37 cellular contexts compared by ENCODE assay signal in genomic region chr2:110725370-110725769, GRCh38. TPM values are rescaled to one million over a fixed set of nuclear protein-coding genes. Genes with fewer than 3 reads are reported as not detected.
"Had no signal": no experiment of that assay in that cellular context is flagged by ENCODE, and none has a peak within 500 bp of the region (broad histone marks: within the 10 kb centered on the region; RNA-seq: fewer than 3 reads in every experiment).

No MANE protein-coding gene starts in this region.

- DNase-seq: activated B cell treated with CpG ODN at 0.5 μM for 24 hours; activated CD4-positive, alpha-beta memory T cell treated with anti-CD3 and anti-CD28 coated beads, Interleukin-2, amount 10 ng/mL, durations not matched to agents 7 days and 5 days; activated CD4-positive, alpha-beta T cell treated with anti-CD3 and anti-CD28 coated beads for 4 hours; activated CD4-positive, alpha-beta T cell treated with anti-CD3 and anti-CD28 coated beads, Interleukin-2, amount 10 ng/mL, durations not matched to agents 7 days and 5 days; activated CD4-positive, alpha-beta T cell treated with anti-CD3 and anti-CD28 coated beads, Interleukin-2, amount 50 U/mL, for 48 hours; activated CD4-positive, CD25-positive, alpha-beta regulatory T cell treated with anti-CD3 and anti-CD28 coated beads, Interleukin-2, amount 50 U/mL, for 72 hours; activated CD8-positive, alpha-beta memory T cell treated with anti-CD3 and anti-CD28 coated beads for 24 hours; activated CD8-positive, alpha-beta memory T cell treated with anti-CD3 and anti-CD28 coated beads, Interleukin-2, amount 10 ng/mL, durations not matched to agents 7 days and 5 days; activated CD8-positive, alpha-beta memory T cell treated with anti-CD3 and anti-CD28 coated beads, Interleukin-2, amount 50 U/mL, for 48 hours; activated CD8-positive, alpha-beta T cell treated with anti-CD3 and anti-CD28 coated beads, Interleukin-2, amount 10 ng/mL, durations not matched to agents 7 days and 5 days; activated effector memory CD4-positive, alpha-beta T cell treated with Interleukin-2 at 50 U/mL for 16 hours; activated gamma-delta T cell; activated naive CD4-positive, alpha-beta T cell treated with anti-CD3 and anti-CD28 coated beads, Interleukin-2, amount 10 ng/mL, durations not matched to agents 7 days and 5 days; activated naive CD4-positive, alpha-beta T cell treated with Interleukin-2 at 50 U/mL for 16 hours; activated naive CD8-positive, alpha-beta T cell treated with anti-CD3 and anti-CD28 coated beads, Interleukin-2, amount 10 ng/mL, durations not matched to agents 7 days and 5 days; activated naive CD8-positive, alpha-beta T cell treated with anti-CD3 and anti-CD28 coated beads, Interleukin-2, amount 50 U/mL, for 24 hours; activated T-cell treated with anti-CD3 and anti-CD28 coated beads, Interleukin-2, amount 50 U/mL, for 24 hours; activated T-cell treated with anti-CD3 and anti-CD28 coated beads, Interleukin-2, amount 50 U/mL, for 48 hours; amygdala; anterior cingulate cortex; caudate nucleus; cerebellar nuclear complex; T-cell; T-helper 2 cell; T-helper 9 cell had no signal

- FAIRE-seq: TTC549 had no signal

- H3K9me3 ChIP-seq: ascending aorta had no signal

- H3K36me3 ChIP-seq: ascending aorta, cardiac muscle cell had no signal

- H3K27ac ChIP-seq: ascending aorta, cardiac muscle cell, VCaP had no signal

- H3K4me3 Mint-ChIP-seq: activated B cell treated with CpG ODN at 0.5 μM for 24 hours; activated CD4-positive, alpha-beta memory T cell treated with anti-CD3 and anti-CD28 coated beads, Interleukin-2, amount 10 ng/mL, durations not matched to agents 7 days and 5 days; activated CD4-positive, alpha-beta T cell treated with anti-CD3 and anti-CD28 coated beads, Interleukin-2, amount 10 ng/mL, durations not matched to agents 7 days and 5 days; activated CD8-positive, alpha-beta memory T cell treated with anti-CD3 and anti-CD28 coated beads, Interleukin-2, amount 10 ng/mL, durations not matched to agents 7 days and 5 days; activated CD8-positive, alpha-beta T cell treated with anti-CD3 and anti-CD28 coated beads, Interleukin-2, amount 10 ng/mL, durations not matched to agents 7 days and 5 days; activated naive CD4-positive, alpha-beta T cell treated with anti-CD3 and anti-CD28 coated beads, Interleukin-2, amount 10 ng/mL, durations not matched to agents 7 days and 5 days; activated naive CD4-positive, alpha-beta T cell treated with anti-CD3 and anti-CD28 coated beads, Interleukin-2, amount 50 U/mL, for 24 hours; activated naive CD8-positive, alpha-beta T cell; activated naive CD8-positive, alpha-beta T cell treated with anti-CD3 and anti-CD28 coated beads, Interleukin-2, amount 10 ng/mL, durations not matched to agents 7 days and 5 days; activated naive CD8-positive, alpha-beta T cell treated with anti-CD3 and anti-CD28 coated beads, Interleukin-2, amount 50 U/mL, for 24 hours; activated T-cell treated with anti-CD3 and anti-CD28 coated beads, Interleukin-2, amount 50 U/mL, for 24 hours; brain; central memory CD8-positive, alpha-beta T cell; T-cell; T-helper 2 cell treated with Interferon-gamma antibody and Interleukin-4, amounts not matched to agents 5 μg/mL and 100 μg/mL, for 36 hours had no signal

- H3K36me3 Mint-ChIP-seq: activated CD8-positive, alpha-beta memory T cell treated with anti-CD3 and anti-CD28 coated beads, Interleukin-2, amount 10 ng/mL, durations not matched to agents 7 days and 5 days; activated naive CD4-positive, alpha-beta T cell treated with anti-CD3 and anti-CD28 coated beads, Interleukin-2, amount 10 ng/mL, durations not matched to agents 7 days and 5 days; activated naive CD4-positive, alpha-beta T cell treated with anti-CD3 and anti-CD28 coated beads, Interleukin-2, amount 50 U/mL, for 24 hours; activated naive CD8-positive, alpha-beta T cell; brain; T-cell had no signal

- H3K27me3 ChIP-seq: ascending aorta had no signal

- H3K4me1 ChIP-seq: ascending aorta had no signal

- ATAC-seq: activated CD8-positive, alpha-beta memory T cell treated with anti-CD3 and anti-CD28 coated beads, Interleukin-2, amount 10 ng/mL, durations not matched to agents 7 days and 5 days; activated CD8-positive, alpha-beta T cell treated with anti-CD3 and anti-CD28 coated beads, Interleukin-2, amount 10 ng/mL, durations not matched to agents 7 days and 5 days; activated naive CD8-positive, alpha-beta T cell treated with anti-CD3 and anti-CD28 coated beads, Interleukin-2, amount 50 U/mL, for 24 hours; T-cell had no signal

- H3K27ac Mint-ChIP-seq: activated B cell treated with CpG ODN at 0.5 μM for 24 hours; activated CD4-positive, alpha-beta memory T cell treated with anti-CD3 and anti-CD28 coated beads, Interleukin-2, amount 10 ng/mL, durations not matched to agents 7 days and 5 days; activated CD4-positive, alpha-beta T cell treated with anti-CD3 and anti-CD28 coated beads, Interleukin-2, amount 10 ng/mL, durations not matched to agents 7 days and 5 days; activated CD8-positive, alpha-beta memory T cell treated with anti-CD3 and anti-CD28 coated beads, Interleukin-2, amount 10 ng/mL, durations not matched to agents 7 days and 5 days; activated CD8-positive, alpha-beta T cell treated with anti-CD3 and anti-CD28 coated beads, Interleukin-2, amount 10 ng/mL, durations not matched to agents 7 days and 5 days; activated naive CD4-positive, alpha-beta T cell treated with anti-CD3 and anti-CD28 coated beads, Interleukin-2, amount 10 ng/mL, durations not matched to agents 7 days and 5 days; activated naive CD4-positive, alpha-beta T cell treated with anti-CD3 and anti-CD28 coated beads, Interleukin-2, amount 50 U/mL, for 24 hours; activated naive CD8-positive, alpha-beta T cell; activated naive CD8-positive, alpha-beta T cell treated with anti-CD3 and anti-CD28 coated beads, Interleukin-2, amount 10 ng/mL, durations not matched to agents 7 days and 5 days; activated naive CD8-positive, alpha-beta T cell treated with anti-CD3 and anti-CD28 coated beads, Interleukin-2, amount 50 U/mL, for 24 hours; activated T-cell treated with anti-CD3 and anti-CD28 coated beads, Interleukin-2, amount 50 U/mL, for 24 hours; activated T-helper 2 cell treated with anti-CD3 and anti-CD28 coated beads, Interferon-gamma antibody, Interleukin-2, Interleukin-4, amounts not matched to agents 10 μg/mL and 5 μg/mL and 100 μg/mL, durations not matched to agents 14 hours and 24 hours and 36 hours; brain; T-cell; T-helper 2 cell treated with Interferon-gamma antibody and Interleukin-4, amounts not matched to agents 5 μg/mL and 100 μg/mL, for 36 hours had no signal

- H3K4me3 ChIP-seq: ascending aorta, cardiac muscle cell had no signal

- H3K9me3 Mint-ChIP-seq: activated B cell treated with CpG ODN at 0.5 μM for 24 hours; activated CD4-positive, alpha-beta memory T cell treated with anti-CD3 and anti-CD28 coated beads, Interleukin-2, amount 10 ng/mL, durations not matched to agents 7 days and 5 days; activated CD4-positive, alpha-beta T cell treated with anti-CD3 and anti-CD28 coated beads, Interleukin-2, amount 10 ng/mL, durations not matched to agents 7 days and 5 days; activated naive CD4-positive, alpha-beta T cell treated with anti-CD3 and anti-CD28 coated beads, Interleukin-2, amount 10 ng/mL, durations not matched to agents 7 days and 5 days; activated naive CD4-positive, alpha-beta T cell treated with anti-CD3 and anti-CD28 coated beads, Interleukin-2, amount 50 U/mL, for 24 hours; activated naive CD8-positive, alpha-beta T cell treated with anti-CD3 and anti-CD28 coated beads, Interleukin-2, amount 10 ng/mL, durations not matched to agents 7 days and 5 days; activated naive CD8-positive, alpha-beta T cell treated with anti-CD3 and anti-CD28 coated beads, Interleukin-2, amount 50 U/mL, for 24 hours; activated T-cell treated with anti-CD3 and anti-CD28 coated beads, Interleukin-2, amount 50 U/mL, for 24 hours; activated T-helper 2 cell treated with anti-CD3 and anti-CD28 coated beads, Interferon-gamma antibody, Interleukin-2, Interleukin-4, amounts not matched to agents 10 μg/mL and 5 μg/mL and 100 μg/mL, durations not matched to agents 14 hours and 24 hours and 36 hours; central memory CD8-positive, alpha-beta T cell; T-cell; T-helper 2 cell treated with Interferon-gamma antibody and Interleukin-4, amounts not matched to agents 5 μg/mL and 100 μg/mL, for 36 hours had no signal

- H3K4me1 Mint-ChIP-seq: activated B cell treated with CpG ODN at 0.5 μM for 24 hours; activated naive CD4-positive, alpha-beta T cell treated with anti-CD3 and anti-CD28 coated beads, Interleukin-2, amount 10 ng/mL, durations not matched to agents 7 days and 5 days; activated naive CD4-positive, alpha-beta T cell treated with anti-CD3 and anti-CD28 coated beads, Interleukin-2, amount 50 U/mL, for 24 hours; activated naive CD8-positive, alpha-beta T cell treated with anti-CD3 and anti-CD28 coated beads, Interleukin-2, amount 50 U/mL, for 24 hours; brain; central memory CD8-positive, alpha-beta T cell; T-cell had no signal

RNA-seq across cellular contexts. Expression of gene ACOXL, which starts 7.0 kb away (rescaled TPM):
- total RNA-seq: activated CD8-positive, alpha-beta T cell treated with anti-CD3 and anti-CD28 coated beads, Interleukin-2, amount 10 ng/mL, durations not matched to agents 7 days and 5 days; activated naive CD8-positive, alpha-beta T cell treated with anti-CD3 and anti-CD28 coated beads, Interleukin-2, amount 10 ng/mL, durations not matched to agents 7 days and 5 days; ascending aorta; bronchial epithelial cell; chondrocyte had no signal

RNA-seq across cellular contexts. Expression of gene BUB1, which starts 47.5 kb away (rescaled TPM):
- total RNA-seq: ascending aorta had no signal
